In the genomic region with DNA sequence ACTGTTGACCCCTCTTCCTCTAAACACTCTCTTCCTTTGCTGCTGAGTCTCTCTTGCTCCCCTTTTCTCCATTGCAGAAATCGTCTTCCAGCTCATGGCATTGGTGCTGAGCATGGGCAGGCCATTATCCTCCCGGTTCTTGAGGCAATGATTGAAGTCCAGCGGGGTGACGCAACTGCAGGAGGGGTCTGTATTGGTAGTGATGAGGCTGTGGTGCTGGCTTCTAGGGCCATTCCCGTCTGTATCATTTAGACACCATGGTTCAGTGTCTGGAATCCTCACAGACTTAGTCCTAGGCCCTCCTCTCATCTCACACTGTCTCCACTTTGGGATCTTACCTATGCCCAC, we compare ENCODE assay signal across 10 cellular contexts. TPM values are rescaled to one million over a fixed set of nuclear protein-coding genes. Genes with fewer than 3 reads are reported as not detected.
DNase-seq lines count a peak whose midpoint lies in the region; ATAC-seq and TF ChIP-seq lines count a peak whose summit lies in the region.
"Had no signal": no experiment of that assay in that cellular context is flagged by ENCODE, and none has a peak within 500 bp of the region (broad histone marks: within the 10 kb centered on the region; RNA-seq: fewer than 3 reads in every experiment).

No MANE protein-coding gene starts in this region.

- no peaks in the 10 kb centered on the region for H3K36me3 ChIP-seq in endocrine pancreas (ENCODE audit: control insufficient read depth, insufficient read depth, low read length)
- peaks cover 15 to 38% of the 10 kb centered on the region in 2 donors for H3K36me3 ChIP-seq in neuronal stem cell (replicated peaks in 1 of 2; ENCODE audit: control insufficient read depth in 2 of 2, insufficient read depth in 2 of 2, low read length in 2 of 2)

- H2BK5ac ChIP-seq in neuronal stem cell (ENCODE audit: low read length) = no peak overlapping the region

- peak overlapping the region; percentile 94 for H2AFZ ChIP-seq in neuronal stem cell (ENCODE audit: low read length)

- no peak overlapping the region for H4K8ac ChIP-seq in neuronal stem cell (ENCODE audit: low read depth, low read length)

- H3K4me1 ChIP-seq in endocrine pancreas (ENCODE audit: control insufficient read depth, insufficient read depth, low read length) = no peaks in the 10 kb centered on the region
- peaks cover 0 to 9% of the 10 kb centered on the region in 2 donors for H3K4me1 ChIP-seq in neuronal stem cell (ENCODE audit: control insufficient read depth in 2 of 2, insufficient read depth in 1 of 2, low read depth in 1 of 2, low read length in 2 of 2)

- peaks cover 48% of the 10 kb centered on the region for H3K27me3 Mint-ChIP-seq in IgD-negative memory B cell

- H3K14ac ChIP-seq in neuronal stem cell (ENCODE audit: low read length) = no peak overlapping the region

- H3K9me3 ChIP-seq in endocrine pancreas (ENCODE audit: control insufficient read depth, low read length) (no peaks in the 10 kb centered on the region), neuronal stem cell (replicated peaks in 1 of 2; ENCODE audit: control insufficient read depth in 2 of 2, insufficient read depth in 1 of 2, low read depth in 1 of 2, low read length in 2 of 2) (no peaks in the 10 kb centered on the region)
- H3K9me3 ChIP-seq: stomach had no signal

- peak overlapping the region; percentile 64 to 82 (median 74) for H3K4me3 Mint-ChIP-seq in IgD-negative memory B cell

- H3K4ac ChIP-seq in neuronal stem cell (ENCODE audit: low read length) = no peak overlapping the region

- H2BK12ac ChIP-seq in neuronal stem cell (ENCODE audit: low read length) = no peak overlapping the region

- H3K9ac ChIP-seq in endocrine pancreas (ENCODE audit: control insufficient read depth, insufficient read depth, low read length) (no peak overlapping the region), neuronal stem cell (ENCODE audit: low read depth, low read length, poor library complexity) (no peak overlapping the region)

- no peak overlapping the region for H3K18ac ChIP-seq in neuronal stem cell (ENCODE audit: low read length)

- H2BK120ac ChIP-seq in neuronal stem cell (ENCODE audit: low read depth, low read length) = no peak overlapping the region

- no peaks in the 10 kb centered on the region for H3K79me1 ChIP-seq in neuronal stem cell (ENCODE audit: low read depth, low read length)

- H3K27me3 ChIP-seq in endocrine pancreas (ENCODE audit: control insufficient read depth, insufficient read depth, low read length) (no peaks in the 10 kb centered on the region), neuronal stem cell (ENCODE audit: control insufficient read depth in 3 of 3, insufficient read depth in 3 of 3, low read depth in 1 of 3, low read length in 3 of 3) (peaks cover 0 to 3% (median 0%) of the 10 kb centered on the region in 3 experiments)

- no peak overlapping the region for H3K27ac Mint-ChIP-seq in IgD-negative memory B cell
- H3K27ac Mint-ChIP-seq: dendritic cell treated with granulocyte-macrophage colony-stimulating factor and Interleukin-4, amounts not matched to agents 40 ng/mL and 50 ng/mL, for 4 days had no signal

- no peak overlapping the region for H3K23ac ChIP-seq in neuronal stem cell (ENCODE audit: low read depth, low read length, poor library complexity)

- ATAC-seq in HG02588 (IDR thresholded peaks at IDR 0.05; ENCODE audit: unreplicated experiment) = no peak

- H2AK5ac ChIP-seq in neuronal stem cell (ENCODE audit: low read depth, low read length) = no peak overlapping the region

- DNase-seq in GM10266 (ENCODE audit: extremely low spot score) = peak; percentile 10
- no peak for DNase-seq in neuronal stem cell (ENCODE audit: low spot score)
- DNase-seq in COLO668 (lab: John Stamatoyannopoulos, UW; ENCODE audit: unreplicated experiment) = no peak
- no peak for DNase-seq in NOMO-1 treated with dmso at 0.1 percent for 144 hours (lab: John Stamatoyannopoulos, UW; ENCODE audit: unreplicated experiment)
- DNase-seq: GOT3 had no signal

- H3K4me3 ChIP-seq in endocrine pancreas (ENCODE audit: control insufficient read depth, insufficient read depth, low read length) (peak overlapping the region; percentile 56), neuronal stem cell (ENCODE audit: low read length in 2 of 2) (no peak overlapping the region)

- no peak overlapping the region for H4K91ac ChIP-seq in neuronal stem cell (ENCODE audit: low read depth, low read length, poor library complexity)

- no peak overlapping the region for H3K4me2 ChIP-seq in neuronal stem cell (ENCODE audit: insufficient read depth, low read length, poor library complexity, severe bottlenecking)

- H2BK15ac ChIP-seq in neuronal stem cell (ENCODE audit: low read length) = no peak overlapping the region

- H3K4me1 Mint-ChIP-seq in IgD-negative memory B cell = peaks cover 7 to 10% (median 9%) of the 10 kb centered on the region in 3 donors

- H3K27ac ChIP-seq in neuronal stem cell (replicated peaks; ENCODE audit: low read length) = no peak overlapping the region

- no CpG with 5 or more reads among the region's 5 CpGs for WGBS in neuronal stem cell (ENCODE audit: extremely low coverage in 2 of 2, insufficient read length in 2 of 2, insufficient replicate concordance in 1 of 2), 2 donors

- H3K36me3 Mint-ChIP-seq in IgD-negative memory B cell = no peaks in the 10 kb centered on the region

- no peaks in the 10 kb centered on the region for H3K9me3 Mint-ChIP-seq in IgD-negative memory B cell
- H3K9me3 Mint-ChIP-seq: dendritic cell treated with granulocyte-macrophage colony-stimulating factor and Interleukin-4, amounts not matched to agents 40 ng/mL and 50 ng/mL, for 4 days had no signal

- TF ChIP-seq CTCF in GM10266 (IDR thresholded peaks at IDR 0.05; ENCODE audit: control insufficient read depth, insufficient read depth, low read depth, missing control alignments) = no peak

RNA-seq across cellular contexts. Expression of a gene that starts 0.7 kb away (rescaled TPM):
- polyA plus RNA-seq in IgD-negative memory B cell = 0.49 TPM
- polyA plus RNA-seq in neuronal stem cell (2013, experiment 1 of 2) = 62.0 TPM
- polyA plus RNA-seq in neuronal stem cell (2013, experiment 2 of 2) = 60.0 TPM

RNA-seq across cellular contexts. Expression of a gene that starts 11.6 kb away (rescaled TPM):
- polyA plus RNA-seq in IgD-negative memory B cell = not detected
- 74.5 TPM for polyA plus RNA-seq in neuronal stem cell (2013, experiment 1 of 2)
- polyA plus RNA-seq in neuronal stem cell (2013, experiment 2 of 2) = 74.5 TPM

RNA-seq across cellular contexts. Expression of a gene that starts 19.2 kb away (rescaled TPM):
- not detected for polyA plus RNA-seq in IgD-negative memory B cell
- polyA plus RNA-seq in neuronal stem cell (2013, experiment 1 of 2) = not detected
- polyA plus RNA-seq in neuronal stem cell (2013, experiment 2 of 2) = not detected
- polyA plus RNA-seq: stomach had no signal

RNA-seq across cellular contexts. Expression of a gene that starts 23.4 kb away (rescaled TPM):
- polyA plus RNA-seq in IgD-negative memory B cell = 0.80 TPM
- polyA plus RNA-seq in neuronal stem cell (2013, experiment 1 of 2) = 5.0 TPM
- polyA plus RNA-seq in neuronal stem cell (2013, experiment 2 of 2) = 4.4 TPM

RNA-seq across cellular contexts. Expression of a gene that starts 32.1 kb away (rescaled TPM):
- polyA plus RNA-seq in IgD-negative memory B cell = 127 TPM
- polyA plus RNA-seq in neuronal stem cell (2013, experiment 1 of 2) = 311 TPM
- polyA plus RNA-seq in neuronal stem cell (2013, experiment 2 of 2) = 303 TPM
